In genomic region chr22:29837780-29838598, GRCh38 we compare ENCODE assay signal across 1 cellular context.
TF ChIP-seq lines count a peak whose summit lies in the region.

Gene ASCC2 (minus strand): TSS chr22:29838274. CDS start chr22:29832325, 5,949 bp downstream.

TF ChIP-seq in K562, 482 proteins besides CTCF, POLR2A, EP300 and RAD21 (continued from another document and continues in another):
- TF ChIP-seq, protein P1, sequence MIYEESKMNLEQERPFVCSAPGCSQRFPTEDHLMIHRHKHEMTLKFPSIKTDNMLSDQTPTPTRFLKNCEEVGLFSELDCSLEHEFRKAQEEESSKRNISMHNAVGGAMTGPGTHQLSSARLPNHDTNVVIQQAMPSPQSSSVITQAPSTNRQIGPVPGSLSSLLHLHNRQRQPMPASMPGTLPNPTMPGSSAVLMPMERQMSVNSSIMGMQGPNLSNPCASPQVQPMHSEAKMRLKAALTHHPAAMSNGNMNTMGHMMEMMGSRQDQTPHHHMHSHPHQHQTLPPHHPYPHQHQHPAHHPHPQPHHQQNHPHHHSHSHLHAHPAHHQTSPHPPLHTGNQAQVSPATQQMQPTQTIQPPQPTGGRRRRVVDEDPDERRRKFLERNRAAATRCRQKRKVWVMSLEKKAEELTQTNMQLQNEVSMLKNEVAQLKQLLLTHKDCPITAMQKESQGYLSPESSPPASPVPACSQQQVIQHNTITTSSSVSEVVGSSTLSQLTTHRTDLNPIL (CRISPR knock-in tag; IDR thresholded peaks at IDR 0.05): no peak
- TF ChIP-seq, protein P2, sequence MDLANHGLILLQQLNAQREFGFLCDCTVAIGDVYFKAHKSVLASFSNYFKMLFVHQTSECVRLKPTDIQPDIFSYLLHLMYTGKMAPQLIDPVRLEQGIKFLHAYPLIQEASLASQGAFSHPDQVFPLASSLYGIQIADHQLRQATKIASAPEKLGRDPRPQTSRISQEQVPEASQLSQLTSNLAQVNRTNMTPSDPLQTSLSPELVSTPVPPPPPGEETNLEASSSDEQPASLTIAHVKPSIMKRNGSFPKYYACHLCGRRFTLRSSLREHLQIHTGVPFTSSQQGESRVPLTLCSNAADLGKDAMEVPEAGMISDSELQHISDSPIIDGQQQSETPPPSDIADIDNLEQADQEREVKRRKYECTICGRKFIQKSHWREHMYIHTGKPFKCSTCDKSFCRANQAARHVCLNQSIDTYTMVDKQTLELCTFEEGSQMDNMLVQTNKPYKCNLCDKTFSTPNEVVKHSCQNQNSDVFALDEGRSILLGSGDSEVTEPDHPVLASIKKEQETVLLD (IDR thresholded peaks at IDR 0.05): no peak
- TF ChIP-seq RFX1 (IDR thresholded peaks at IDR 0.05): no peak
- peak; percentile 92; the same call in 1 of the 2 replicates for TF ChIP-seq PHF8 (IDR thresholded peaks at IDR 0.05; ENCODE audit: borderline replicate concordance, low read length)
- no peak for TF ChIP-seq KDM2B (CRISPR knock-in tag; IDR thresholded peaks at IDR 0.05)
- TF ChIP-seq BRD4 (IDR thresholded peaks at IDR 0.05): no peak
- peak; percentile 56; the same call in 1 of the 2 replicates for TF ChIP-seq CREB3L1 (IDR thresholded peaks at IDR 0.05; ENCODE audit: borderline replicate concordance, low read depth)
- TF ChIP-seq, protein P3, sequence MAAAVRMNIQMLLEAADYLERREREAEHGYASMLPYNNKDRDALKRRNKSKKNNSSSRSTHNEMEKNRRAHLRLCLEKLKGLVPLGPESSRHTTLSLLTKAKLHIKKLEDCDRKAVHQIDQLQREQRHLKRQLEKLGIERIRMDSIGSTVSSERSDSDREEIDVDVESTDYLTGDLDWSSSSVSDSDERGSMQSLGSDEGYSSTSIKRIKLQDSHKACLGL (CRISPR knock-in tag; IDR thresholded peaks at IDR 0.05; ENCODE audit: borderline replicate concordance, poor library complexity, severe bottlenecking): no peak
- TF ChIP-seq, protein P4, sequence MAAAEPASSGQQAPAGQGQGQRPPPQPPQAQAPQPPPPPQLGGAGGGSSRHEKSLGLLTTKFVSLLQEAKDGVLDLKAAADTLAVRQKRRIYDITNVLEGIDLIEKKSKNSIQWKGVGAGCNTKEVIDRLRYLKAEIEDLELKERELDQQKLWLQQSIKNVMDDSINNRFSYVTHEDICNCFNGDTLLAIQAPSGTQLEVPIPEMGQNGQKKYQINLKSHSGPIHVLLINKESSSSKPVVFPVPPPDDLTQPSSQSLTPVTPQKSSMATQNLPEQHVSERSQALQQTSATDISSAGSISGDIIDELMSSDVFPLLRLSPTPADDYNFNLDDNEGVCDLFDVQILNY (CRISPR knock-in tag; IDR thresholded peaks at IDR 0.05): no peak
- TF ChIP-seq NFIX (CRISPR knock-in tag; IDR thresholded peaks at IDR 0.05; ENCODE audit: low read depth): no peak
- TF ChIP-seq CREBBP (IDR thresholded peaks at IDR 0.05; ENCODE audit: low read depth, low read length): no peak
- no peak for TF ChIP-seq BHLHE40 (IDR thresholded peaks at IDR 0.05; ENCODE audit: low read length)
- TF ChIP-seq PURB (CRISPR knock-in tag; IDR thresholded peaks at IDR 0.05; ENCODE audit: low read depth): no peak
- peak; percentile 61 for TF ChIP-seq SPI1 (IDR thresholded peaks at IDR 0.05; ENCODE audit: borderline replicate concordance, low read depth, low read length)
- TF ChIP-seq MEF2D (tag; conservative IDR thresholded peaks at IDR 0.05; ENCODE audit: low read depth): no peak
- TF ChIP-seq, protein P5, sequence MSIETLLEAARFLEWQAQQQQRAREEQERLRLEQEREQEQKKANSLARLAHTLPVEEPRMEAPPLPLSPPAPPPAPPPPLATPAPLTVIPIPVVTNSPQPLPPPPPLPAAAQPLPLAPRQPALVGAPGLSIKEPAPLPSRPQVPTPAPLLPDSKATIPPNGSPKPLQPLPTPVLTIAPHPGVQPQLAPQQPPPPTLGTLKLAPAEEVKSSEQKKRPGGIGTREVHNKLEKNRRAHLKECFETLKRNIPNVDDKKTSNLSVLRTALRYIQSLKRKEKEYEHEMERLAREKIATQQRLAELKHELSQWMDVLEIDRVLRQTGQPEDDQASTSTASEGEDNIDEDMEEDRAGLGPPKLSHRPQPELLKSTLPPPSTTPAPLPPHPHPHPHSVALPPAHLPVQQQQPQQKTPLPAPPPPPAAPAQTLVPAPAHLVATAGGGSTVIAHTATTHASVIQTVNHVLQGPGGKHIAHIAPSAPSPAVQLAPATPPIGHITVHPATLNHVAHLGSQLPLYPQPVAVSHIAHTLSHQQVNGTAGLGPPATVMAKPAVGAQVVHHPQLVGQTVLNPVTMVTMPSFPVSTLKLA (conservative IDR thresholded peaks at IDR 0.05): peak in 1 of 2 experiments; percentile 64; a peak in 2 of 4 replicates
- no peak for TF ChIP-seq PHB (CRISPR knock-in tag; IDR thresholded peaks at IDR 0.05)
- peak; percentile 68 for TF ChIP-seq RBBP5 (IDR thresholded peaks at IDR 0.05; ENCODE audit: borderline replicate concordance, insufficient read depth, low read length, poor library complexity, severe bottlenecking)
- no peak for TF ChIP-seq ZNF830 (CRISPR knock-in tag; IDR thresholded peaks at IDR 0.05)
- no peak for TF ChIP-seq ZC3H11A (IDR thresholded peaks at IDR 0.05; ENCODE audit: low read depth, low read length)
- 0 out of 4 replicates have a peak, but pooled peaks of 1 of the 2 experiments have one; percentile 33 for TF ChIP-seq NONO (IDR thresholded peaks at IDR 0.05; ENCODE audit: low read depth in 2 of 2, low read length in 1 of 2)
- TF ChIP-seq, protein P6, sequence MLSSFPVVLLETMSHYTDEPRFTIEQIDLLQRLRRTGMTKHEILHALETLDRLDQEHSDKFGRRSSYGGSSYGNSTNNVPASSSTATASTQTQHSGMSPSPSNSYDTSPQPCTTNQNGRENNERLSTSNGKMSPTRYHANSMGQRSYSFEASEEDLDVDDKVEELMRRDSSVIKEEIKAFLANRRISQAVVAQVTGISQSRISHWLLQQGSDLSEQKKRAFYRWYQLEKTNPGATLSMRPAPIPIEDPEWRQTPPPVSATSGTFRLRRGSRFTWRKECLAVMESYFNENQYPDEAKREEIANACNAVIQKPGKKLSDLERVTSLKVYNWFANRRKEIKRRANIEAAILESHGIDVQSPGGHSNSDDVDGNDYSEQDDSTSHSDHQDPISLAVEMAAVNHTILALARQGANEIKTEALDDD (IDR thresholded peaks at IDR 0.05): no peak
- TF ChIP-seq ETV1 (tag; conservative IDR thresholded peaks at IDR 0.05; ENCODE audit: low read depth): peak; percentile 61
- TF ChIP-seq CHD1 (IDR thresholded peaks at IDR 0.05; ENCODE audit: low read length): no peak
- TF ChIP-seq YBX1 (IDR thresholded peaks at IDR 0.05): no peak
- no peak for TF ChIP-seq MED1 (CRISPR knock-in tag; IDR thresholded peaks at IDR 0.05; ENCODE audit: borderline replicate concordance)
- no peak for TF ChIP-seq IFI16 (CRISPR knock-in tag; IDR thresholded peaks at IDR 0.05)
- no peak for TF ChIP-seq GATAD2A (IDR thresholded peaks at IDR 0.05)
- TF ChIP-seq KLF1 (tag; IDR thresholded peaks at IDR 0.05): no peak
- no peak for TF ChIP-seq SMC3 (conservative IDR thresholded peaks at IDR 0.05; ENCODE audit: insufficient read depth, low read depth, low read length)
- TF ChIP-seq ARID2 (IDR thresholded peaks at IDR 0.05): no peak
- TF ChIP-seq GABPB2 (CRISPR knock-in tag; conservative IDR thresholded peaks at IDR 0.05): no peak
- TF ChIP-seq DACH1 (IDR thresholded peaks at IDR 0.05; ENCODE audit: partially characterized antibody): no peak
- peak; percentile 64 for TF ChIP-seq SAP30 (IDR thresholded peaks at IDR 0.05; ENCODE audit: borderline replicate concordance, insufficient read depth, low read depth, low read length, poor library complexity, severe bottlenecking)
- TF ChIP-seq MBD1 (CRISPR knock-in tag; IDR thresholded peaks at IDR 0.05): no peak
- no peak for TF ChIP-seq KAT8 (IDR thresholded peaks at IDR 0.05; ENCODE audit: low read depth)
- TF ChIP-seq ZFX (CRISPR knock-in tag; IDR thresholded peaks at IDR 0.05): peak; percentile 78
- TF ChIP-seq ZNF354B (CRISPR knock-in tag; IDR thresholded peaks at IDR 0.05): no peak
- no peak for TF ChIP-seq TAL1 (IDR thresholded peaks at IDR 0.05)
- TF ChIP-seq ZNF644 (tag; IDR thresholded peaks at IDR 0.05; ENCODE audit: low read depth): no peak
- TF ChIP-seq GTF3C2 (IDR thresholded peaks at IDR 0.05; ENCODE audit: borderline replicate concordance, extremely low read depth, insufficient read length): no peak
- TF ChIP-seq NFXL1 (CRISPR knock-in tag; IDR thresholded peaks at IDR 0.05): no peak
- 0 out of 2 replicates have a peak, but pooled peaks have one; percentile 6 for TF ChIP-seq JUND (IDR thresholded peaks at IDR 0.05; ENCODE audit: borderline replicate concordance, low read depth, low read length)
- no peak for TF ChIP-seq JUND (tag; IDR thresholded peaks at IDR 0.05; ENCODE audit: borderline replicate concordance, low read depth, low read length)
- peak; percentile 39 for TF ChIP-seq FIP1L1 (IDR thresholded peaks at IDR 0.05; ENCODE audit: low read depth, low read length, poor library complexity, severe bottlenecking)
- TF ChIP-seq U2AF1 (optimal IDR thresholded peaks at IDR 0.05; ENCODE audit: low read depth, low read length): no peak
- TF ChIP-seq RBFOX2 (IDR thresholded peaks at IDR 0.05; ENCODE audit: low read depth, low read length): peak; percentile 90
- TF ChIP-seq CC2D1A (IDR thresholded peaks at IDR 0.05): peak; percentile 99
- TF ChIP-seq PTRF (tag; IDR thresholded peaks at IDR 0.05): no peak
- no peak for TF ChIP-seq ZNF253 (CRISPR knock-in tag; conservative IDR thresholded peaks at IDR 0.05)
- no peak for TF ChIP-seq ZFPM2 (CRISPR knock-in tag; IDR thresholded peaks at IDR 0.05)
- TF ChIP-seq, protein P7, sequence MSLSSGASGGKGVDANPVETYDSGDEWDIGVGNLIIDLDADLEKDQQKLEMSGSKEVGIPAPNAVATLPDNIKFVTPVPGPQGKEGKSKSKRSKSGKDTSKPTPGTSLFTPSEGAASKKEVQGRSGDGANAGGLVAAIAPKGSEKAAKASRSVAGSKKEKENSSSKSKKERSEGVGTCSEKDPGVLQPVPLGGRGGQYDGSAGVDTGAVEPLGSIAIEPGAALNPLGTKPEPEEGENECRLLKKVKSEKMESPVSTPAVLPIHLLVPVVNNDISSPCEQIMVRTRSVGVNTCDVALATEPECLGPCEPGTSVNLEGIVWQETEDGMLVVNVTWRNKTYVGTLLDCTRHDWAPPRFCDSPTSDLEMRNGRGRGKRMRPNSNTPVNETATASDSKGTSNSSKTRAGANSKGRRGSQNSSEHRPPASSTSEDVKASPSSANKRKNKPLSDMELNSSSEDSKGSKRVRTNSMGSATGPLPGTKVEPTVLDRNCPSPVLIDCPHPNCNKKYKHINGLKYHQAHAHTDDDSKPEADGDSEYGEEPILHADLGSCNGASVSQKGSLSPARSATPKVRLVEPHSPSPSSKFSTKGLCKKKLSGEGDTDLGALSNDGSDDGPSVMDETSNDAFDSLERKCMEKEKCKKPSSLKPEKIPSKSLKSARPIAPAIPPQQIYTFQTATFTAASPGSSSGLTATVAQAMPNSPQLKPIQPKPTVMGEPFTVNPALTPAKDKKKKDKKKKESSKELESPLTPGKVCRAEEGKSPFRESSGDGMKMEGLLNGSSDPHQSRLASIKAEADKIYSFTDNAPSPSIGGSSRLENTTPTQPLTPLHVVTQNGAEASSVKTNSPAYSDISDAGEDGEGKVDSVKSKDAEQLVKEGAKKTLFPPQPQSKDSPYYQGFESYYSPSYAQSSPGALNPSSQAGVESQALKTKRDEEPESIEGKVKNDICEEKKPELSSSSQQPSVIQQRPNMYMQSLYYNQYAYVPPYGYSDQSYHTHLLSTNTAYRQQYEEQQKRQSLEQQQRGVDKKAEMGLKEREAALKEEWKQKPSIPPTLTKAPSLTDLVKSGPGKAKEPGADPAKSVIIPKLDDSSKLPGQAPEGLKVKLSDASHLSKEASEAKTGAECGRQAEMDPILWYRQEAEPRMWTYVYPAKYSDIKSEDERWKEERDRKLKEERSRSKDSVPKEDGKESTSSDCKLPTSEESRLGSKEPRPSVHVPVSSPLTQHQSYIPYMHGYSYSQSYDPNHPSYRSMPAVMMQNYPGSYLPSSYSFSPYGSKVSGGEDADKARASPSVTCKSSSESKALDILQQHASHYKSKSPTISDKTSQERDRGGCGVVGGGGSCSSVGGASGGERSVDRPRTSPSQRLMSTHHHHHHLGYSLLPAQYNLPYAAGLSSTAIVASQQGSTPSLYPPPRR (CRISPR knock-in tag; IDR thresholded peaks at IDR 0.05; ENCODE audit: borderline replicate concordance): no peak
